In the genomic region with DNA sequence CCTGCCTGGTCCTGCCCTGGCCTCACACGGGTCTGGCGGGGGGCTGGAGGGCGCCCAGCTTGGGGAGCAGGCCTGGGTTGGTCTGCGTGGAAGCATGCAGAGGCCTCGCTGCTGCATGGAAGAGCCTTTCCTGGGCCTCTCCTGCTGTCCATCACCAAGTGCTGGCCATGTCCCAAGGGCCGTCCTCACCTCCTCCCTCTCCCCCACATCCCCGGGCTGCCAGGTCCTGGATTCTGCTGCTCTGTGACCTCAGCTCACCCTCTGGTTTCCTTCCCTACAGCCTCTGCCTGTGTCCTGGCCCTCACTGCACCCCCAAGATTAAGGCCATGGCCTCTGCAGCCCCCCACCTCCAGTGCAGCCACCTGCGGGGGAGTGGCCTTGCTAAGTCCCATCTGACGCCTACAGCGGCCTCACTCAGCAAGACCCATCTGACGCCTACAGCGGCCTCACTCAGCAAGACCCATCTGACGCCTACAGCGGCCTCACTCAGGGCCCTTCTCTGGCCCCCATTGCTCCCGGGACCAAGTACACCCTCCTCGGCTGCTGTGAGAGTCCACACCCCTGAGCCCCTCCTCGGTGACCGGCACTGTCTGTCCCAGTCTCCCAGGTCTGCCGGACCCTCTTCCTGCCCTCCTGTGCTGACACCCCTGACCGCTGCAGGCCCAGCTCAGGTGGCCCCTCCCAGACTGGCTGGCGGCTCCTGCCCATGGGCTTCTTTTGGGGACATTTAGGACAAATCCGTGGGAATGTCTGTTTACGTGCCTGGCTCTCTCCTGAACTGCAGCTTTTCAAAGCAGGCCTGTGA, we compare ENCODE assay signal across 21 cellular contexts.
A peak's percentile ranks its signal among the peaks of the same experiment; 100 is the strongest.
DNase-seq lines count a peak whose midpoint lies in the region; ATAC-seq and TF ChIP-seq lines count a peak whose summit lies in the region.
"Had no signal": no experiment of that assay in that cellular context is flagged by ENCODE, and none has a peak within 500 bp of the region (broad histone marks: within the 10 kb centered on the region; RNA-seq: fewer than 3 reads in every experiment).

No MANE protein-coding gene starts in this region.

- H3K9me3 ChIP-seq in testis = no peaks in the 10 kb centered on the region
- no peaks in the 10 kb centered on the region for H3K9me3 ChIP-seq in naive thymus-derived CD4-positive, alpha-beta T cell (ENCODE audit: control insufficient read depth in 2 of 3, low read length in 3 of 3)
- H3K9me3 ChIP-seq: A549, mucosa of descending colon had no signal

- H3K36me3 Mint-ChIP-seq in activated T-cell treated with anti-CD3 and anti-CD28 coated beads, Interleukin-2, amount 50 U/mL, for 4 hours (ENCODE audit: insufficient read depth) = no peaks in the 10 kb centered on the region
- H3K36me3 Mint-ChIP-seq in activated T-cell treated with anti-CD3 and anti-CD28 coated beads, Interleukin-2, amount 50 U/mL, for 72 hours (ENCODE audit: insufficient read depth in 2 of 2) = no peaks in the 10 kb centered on the region
- no peaks in the 10 kb centered on the region for H3K36me3 Mint-ChIP-seq in naive thymus-derived CD4-positive, alpha-beta T cell
- H3K36me3 Mint-ChIP-seq: IgD-negative memory B cell had no signal

- H3K9me3 Mint-ChIP-seq in activated T-cell treated with anti-CD3 and anti-CD28 coated beads, Interleukin-2, amount 50 U/mL, for 4 hours = no peaks in the 10 kb centered on the region
- no peaks in the 10 kb centered on the region for H3K9me3 Mint-ChIP-seq in activated T-cell treated with anti-CD3 and anti-CD28 coated beads, Interleukin-2, amount 50 U/mL, for 72 hours
- no peaks in the 10 kb centered on the region for H3K9me3 Mint-ChIP-seq in naive thymus-derived CD4-positive, alpha-beta T cell
- H3K9me3 Mint-ChIP-seq: activated CD8-positive, alpha-beta T cell treated with anti-CD3 and anti-CD28 coated beads for 36 hours; activated naive CD8-positive, alpha-beta T cell treated with anti-CD3 and anti-CD28 coated beads, Interleukin-2, amount 50 U/mL, for 24 hours; IgD-negative memory B cell; stimulated activated naive CD8-positive, alpha-beta T cell treated with anti-CD3 and anti-CD28 coated beads, Interleukin-15, amount 100 ng/mL, for 72 hours had no signal

- H3K4me3 Mint-ChIP-seq in activated T-cell treated with anti-CD3 and anti-CD28 coated beads, Interleukin-2, amount 50 U/mL, for 4 hours = no peak overlapping the region
- no peak overlapping the region for H3K4me3 Mint-ChIP-seq in activated T-cell treated with anti-CD3 and anti-CD28 coated beads, Interleukin-2, amount 50 U/mL, for 72 hours
- H3K4me3 Mint-ChIP-seq in naive thymus-derived CD4-positive, alpha-beta T cell = no peak overlapping the region
- H3K4me3 Mint-ChIP-seq: activated CD8-positive, alpha-beta T cell treated with anti-CD3 and anti-CD28 coated beads for 36 hours; activated naive CD8-positive, alpha-beta T cell treated with anti-CD3 and anti-CD28 coated beads, Interleukin-2, amount 50 U/mL, for 24 hours; IgD-negative memory B cell; stimulated activated naive CD8-positive, alpha-beta T cell treated with anti-CD3 and anti-CD28 coated beads, Interleukin-15, amount 100 ng/mL, for 72 hours had no signal

- 70 to 80% methylated on average over 12 to 23 of the region's 23 CpGs for WGBS in testis, 2 donors

- POLR2A ChIA-PET in naive thymus-derived CD4-positive, alpha-beta T cell (lab: Charles Lee) = no interaction called here

- CTCF ChIA-PET in naive thymus-derived CD4-positive, alpha-beta T cell (lab: Charles Lee) = no interaction called here

- no peak overlapping the region for H3K27ac ChIP-seq in testis
- no peak overlapping the region for H3K27ac ChIP-seq in naive thymus-derived CD4-positive, alpha-beta T cell (ENCODE audit: low read depth, low read length)
- H3K27ac ChIP-seq: A549 had no signal

- intact Hi-C loops in Right ventricle myocardium inferior (cut with DNase I) (no loop called here), testis (cut with DNase I; ENCODE audit: low total_unique reads) (no loop called here)
- intact Hi-C loops in naive thymus-derived CD4-positive, alpha-beta T cell (cut with micrococcal nuclease) = no loop called here

- no peaks in the 10 kb centered on the region for H3K27me3 ChIP-seq in testis
- no peaks in the 10 kb centered on the region for H3K27me3 ChIP-seq in naive thymus-derived CD4-positive, alpha-beta T cell (ENCODE audit: control insufficient read depth in 2 of 2, insufficient read depth in 2 of 2, low read length in 2 of 2)

- H3K36me3 ChIP-seq in testis (ENCODE audit: low read depth, missing control alignments) = no peaks in the 10 kb centered on the region
- H3K36me3 ChIP-seq in naive thymus-derived CD4-positive, alpha-beta T cell (ENCODE audit: control insufficient read depth in 2 of 3, insufficient read depth in 3 of 3, low read length in 3 of 3) = no peaks in the 10 kb centered on the region

- no peak overlapping the region for H3K4me3 ChIP-seq in testis
- H3K4me3 ChIP-seq in naive thymus-derived CD4-positive, alpha-beta T cell (ENCODE audit: low read length) = no peak overlapping the region
- H3K4me3 ChIP-seq: A549, mucosa of descending colon had no signal

- peaks cover 10% of the 10 kb centered on the region for H3K27me3 Mint-ChIP-seq in activated T-cell treated with anti-CD3 and anti-CD28 coated beads, Interleukin-2, amount 50 U/mL, for 4 hours (ENCODE audit: low read depth)
- H3K27me3 Mint-ChIP-seq in activated T-cell treated with anti-CD3 and anti-CD28 coated beads, Interleukin-2, amount 50 U/mL, for 72 hours (ENCODE audit: low read depth) = no peaks in the 10 kb centered on the region
- H3K27me3 Mint-ChIP-seq in naive thymus-derived CD4-positive, alpha-beta T cell = peaks cover 0 to 35% (median 10%) of the 10 kb centered on the region in 5 donors

- no peak for TF ChIP-seq POLR2A in testis (IDR thresholded peaks at IDR 0.05)

- no peaks in the 10 kb centered on the region for H3K4me1 ChIP-seq in testis
- H3K4me1 ChIP-seq in naive thymus-derived CD4-positive, alpha-beta T cell (ENCODE audit: control insufficient read depth in 2 of 2, insufficient read depth in 2 of 2, low read length in 2 of 2) = no peaks in the 10 kb centered on the region
- H3K4me1 ChIP-seq: A549 had no signal

- no peak for TF ChIP-seq CTCF in testis (IDR thresholded peaks at IDR 0.05)

- H3K4me1 Mint-ChIP-seq in activated T-cell treated with anti-CD3 and anti-CD28 coated beads, Interleukin-2, amount 50 U/mL, for 4 hours (ENCODE audit: low read depth) = peaks cover under 1% of the 10 kb centered on the region
- H3K4me1 Mint-ChIP-seq in activated T-cell treated with anti-CD3 and anti-CD28 coated beads, Interleukin-2, amount 50 U/mL, for 72 hours (ENCODE audit: low read depth) = no peaks in the 10 kb centered on the region
- H3K4me1 Mint-ChIP-seq in naive thymus-derived CD4-positive, alpha-beta T cell = no peaks in the 10 kb centered on the region
- H3K4me1 Mint-ChIP-seq: activated naive CD8-positive, alpha-beta T cell treated with anti-CD3 and anti-CD28 coated beads, Interleukin-2, amount 50 U/mL, for 24 hours; IgD-negative memory B cell had no signal

- peak; percentile 1 for DNase-seq in activated T-cell treated with anti-CD3 and anti-CD28 coated beads, Interleukin-2, amount 50 U/mL, for 4 hours
- DNase-seq in activated T-cell treated with anti-CD3 and anti-CD28 coated beads, Interleukin-2, amount 50 U/mL, for 72 hours = no peak
- no peak for DNase-seq in Right ventricle myocardium inferior (ENCODE audit: missing footprints)
- DNase-seq in mesenteric fat pad (ENCODE audit: low spot score) = peak; percentile 88
- DNase-seq in testis = peak; percentile 45
- DNase-seq in SHP77 treated with DMSO at 0.1 percent for 48 hours (lab: John Stamatoyannopoulos, UW) = no peak
- DNase-seq in NCI-H187 treated with DMSO at 0.1 percent for 48 hours (lab: John Stamatoyannopoulos, UW) = no peak
- DNase-seq in naive thymus-derived CD4-positive, alpha-beta T cell = no peak
- DNase-seq: activated CD8-positive, alpha-beta T cell treated with anti-CD3 and anti-CD28 coated beads for 36 hours; activated naive CD8-positive, alpha-beta T cell treated with anti-CD3 and anti-CD28 coated beads, Interleukin-2, amount 50 U/mL, for 24 hours; COR-L47; DND-41; mucosa of descending colon; NCI-H1105 treated with DMSO at 0.1 percent for 48 hours; stimulated activated CD4-positive, alpha-beta T cell treated with anti-CD3 and anti-CD28 coated beads, Interleukin-4, amount 100 ng/mL, for 4 hours; stimulated activated naive CD8-positive, alpha-beta T cell treated with anti-CD3 and anti-CD28 coated beads, Interleukin-15, amount 100 ng/mL, for 72 hours; T1000; trophoblast cell had no signal

- no peak overlapping the region for H3K27ac Mint-ChIP-seq in activated T-cell treated with anti-CD3 and anti-CD28 coated beads, Interleukin-2, amount 50 U/mL, for 72 hours
- H3K27ac Mint-ChIP-seq in naive thymus-derived CD4-positive, alpha-beta T cell = no peak overlapping the region
- H3K27ac Mint-ChIP-seq: activated CD8-positive, alpha-beta T cell treated with anti-CD3 and anti-CD28 coated beads for 36 hours; activated naive CD8-positive, alpha-beta T cell treated with anti-CD3 and anti-CD28 coated beads, Interleukin-2, amount 50 U/mL, for 24 hours; IgD-negative memory B cell had no signal

- ATAC-seq in activated T-cell treated with anti-CD3 and anti-CD28 coated beads, Interleukin-2, amount 50 U/mL, for 4 hours = no peak
- no peak for ATAC-seq in activated T-cell treated with anti-CD3 and anti-CD28 coated beads, Interleukin-2, amount 50 U/mL, for 72 hours (replicated peaks in 1 of 2)
- ATAC-seq in Right ventricle myocardium inferior = peak; percentile 63
- ATAC-seq in naive thymus-derived CD4-positive, alpha-beta T cell = no peak
- ATAC-seq: A549; activated CD8-positive, alpha-beta T cell treated with anti-CD3 and anti-CD28 coated beads for 36 hours; activated naive CD8-positive, alpha-beta T cell treated with anti-CD3 and anti-CD28 coated beads, Interleukin-2, amount 50 U/mL, for 24 hours; left colon; mucosa of descending colon; stimulated activated naive CD8-positive, alpha-beta T cell treated with anti-CD3 and anti-CD28 coated beads, Interleukin-15, amount 100 ng/mL, for 72 hours had no signal

Comparison
In these comparisons a context has a peak if more than half of its experiments do, and no peak if none do; other contexts are left out.
1. DNase-seq: peak in activated T-cell treated with anti-CD3 and anti-CD28 coated beads, Interleukin-2, amount 50 U/mL, for 4 hours (single experiment), mesenteric fat pad (single experiment) and testis (single experiment); none in activated T-cell treated with anti-CD3 and anti-CD28 coated beads, Interleukin-2, amount 50 U/mL, for 72 hours (0 of 2), Right ventricle myocardium inferior (single experiment), SHP77 treated with DMSO at 0.1 percent for 48 hours (single experiment), NCI-H187 treated with DMSO at 0.1 percent for 48 hours (single experiment) and naive thymus-derived CD4-positive, alpha-beta T cell (0 of 9).